In the genomic region with DNA sequence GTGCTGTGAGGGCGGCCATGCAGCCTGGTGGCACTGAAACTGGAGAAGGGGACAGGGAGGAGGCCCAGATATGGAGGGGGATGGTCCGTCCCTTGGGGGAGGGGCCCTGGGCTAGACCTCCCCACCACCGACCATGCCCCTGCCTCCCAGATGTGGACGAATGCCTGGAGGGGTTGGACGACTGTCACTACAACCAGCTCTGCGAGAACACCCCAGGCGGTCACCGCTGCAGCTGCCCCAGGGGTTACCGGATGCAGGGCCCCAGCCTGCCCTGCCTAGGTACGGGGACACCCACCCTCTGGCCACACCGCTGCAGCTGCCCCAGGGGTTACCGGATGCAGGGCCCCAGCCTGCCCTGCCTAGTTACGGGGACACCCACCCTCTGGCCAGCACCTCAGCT, we compare ENCODE assay signal across 28 cellular contexts.
"Had no signal": no experiment of that assay in that cellular context is flagged by ENCODE, and none has a peak within 500 bp of the region (broad histone marks: within the 10 kb centered on the region; RNA-seq: fewer than 3 reads in every experiment).

No MANE protein-coding gene starts in this region.

- H3K36me3 ChIP-seq: ascending aorta, breast epithelium, cardiac muscle cell, gastrocnemius medialis had no signal

- H3K4me3 ChIP-seq: ascending aorta, breast epithelium, cardiac muscle cell, coronary artery, esophagus muscularis mucosa, gastrocnemius medialis had no signal

- H3K9me3 ChIP-seq: ascending aorta, esophagus muscularis mucosa, gastrocnemius medialis had no signal

- DNase-seq: activated CD4-positive, alpha-beta memory T cell treated with anti-CD3 and anti-CD28 coated beads for 36 hours; activated CD4-positive, alpha-beta T cell treated with anti-CD3 and anti-CD28 coated beads for 36 hours; activated CD4-positive, alpha-beta T cell treated with anti-CD3 and anti-CD28 coated beads, Interleukin-2, amount 10 ng/mL, durations not matched to agents 24 days and 14 days; activated CD4-positive, CD25-positive, alpha-beta regulatory T cell; activated CD4-positive, CD25-positive, alpha-beta regulatory T cell treated with anti-CD3 and anti-CD28 coated beads, Interleukin-2, amount 50 U/mL, for 72 hours; activated CD8-positive, alpha-beta memory T cell treated with anti-CD3 and anti-CD28 coated beads, Interleukin-2, amount 10 ng/mL, durations not matched to agents 7 days and 5 days; activated CD8-positive, alpha-beta memory T cell treated with anti-CD3 and anti-CD28 coated beads, Interleukin-2, amount 50 U/mL, for 48 hours; activated CD8-positive, alpha-beta T cell treated with anti-CD3 and anti-CD28 coated beads, Interleukin-2, amount 10 ng/mL, durations not matched to agents 7 days and 5 days; activated gamma-delta T cell; activated naive CD4-positive, alpha-beta T cell; activated naive CD4-positive, alpha-beta T cell treated with anti-CD3 and anti-CD28 coated beads, Interleukin-2, amount 10 ng/mL, durations not matched to agents 7 days and 5 days; activated naive CD8-positive, alpha-beta T cell treated with anti-CD3 and anti-CD28 coated beads, Interleukin-2, amount 10 ng/mL, durations not matched to agents 7 days and 5 days; activated T-cell treated with anti-CD3 and anti-CD28 coated beads for 4 hours; activated T-cell treated with anti-CD3 and anti-CD28 coated beads, Interleukin-2, amount 50 U/mL, for 24 hours; activated T-cell treated with anti-CD3 and anti-CD28 coated beads, Interleukin-2, amount 50 U/mL, for 72 hours; dermis blood vessel endothelial cell; effector CD4-positive, alpha-beta T cell; effector memory CD8-positive, alpha-beta T cell; erythroblast; foreskin keratinocyte; gastrocnemius medialis; T-helper 2 cell had no signal

- H3K27ac ChIP-seq: ascending aorta, breast epithelium, cardiac muscle cell, coronary artery, esophagus muscularis mucosa, foreskin keratinocyte, gastrocnemius medialis had no signal

- ATAC-seq: activated CD4-positive, alpha-beta T cell treated with anti-CD3 and anti-CD28 coated beads for 36 hours; activated CD8-positive, alpha-beta memory T cell treated with anti-CD3 and anti-CD28 coated beads, Interleukin-2, amount 10 ng/mL, durations not matched to agents 7 days and 5 days; activated CD8-positive, alpha-beta T cell treated with anti-CD3 and anti-CD28 coated beads, Interleukin-2, amount 10 ng/mL, durations not matched to agents 7 days and 5 days; activated naive CD4-positive, alpha-beta T cell treated with anti-CD3 and anti-CD28 coated beads, Interleukin-2, amount 50 U/mL, for 72 hours; activated T-cell treated with anti-CD3 and anti-CD28 coated beads, Interleukin-2, amount 50 U/mL, for 72 hours; effector memory CD8-positive, alpha-beta T cell; foreskin keratinocyte; gastrocnemius medialis had no signal

- H3K27me3 ChIP-seq: gastrocnemius medialis had no signal

- H3K4me1 ChIP-seq: gastrocnemius medialis had no signal
